Comparison of ENCODE assay signal across 1 cellular context in genomic region chr17:28346746-28347246, GRCh38.
A peak's percentile ranks its signal among the peaks of the same experiment; 100 is the strongest.
TF ChIP-seq lines count a peak whose summit lies in the region.

No MANE protein-coding gene starts in this region.

TF ChIP-seq in HepG2, 621 proteins besides CTCF, POLR2A, EP300 and RAD21 (continues in another document):
- TF ChIP-seq PBX2 (CRISPR knock-in tag; IDR thresholded peaks at IDR 0.05) (no peak), ZNF678 (CRISPR knock-in tag; IDR thresholded peaks at IDR 0.05) (no peak), ZFY (CRISPR knock-in tag; IDR thresholded peaks at IDR 0.05) (peak; percentile 41; the same call in 1 of the 2 replicates), HMG20B (CRISPR knock-in tag; conservative IDR thresholded peaks at IDR 0.05) (0 out of 2 replicates have a peak, but pooled peaks have one; percentile 39), NONO (IDR thresholded peaks at IDR 0.05) (no peak), NONO (CRISPR knock-in tag; conservative IDR thresholded peaks at IDR 0.05) (0 out of 2 replicates have a peak, but pooled peaks have one; percentile 44), ZBTB21 (CRISPR knock-in tag; IDR thresholded peaks at IDR 0.05) (no peak), FOXP4 (CRISPR knock-in tag; IDR thresholded peaks at IDR 0.05) (peak; percentile 50; the same call in 1 of the 2 replicates), ZGPAT (CRISPR knock-in tag; IDR thresholded peaks at IDR 0.05) (0 out of 2 replicates have a peak, but pooled peaks have one; percentile 31), KDM5B (CRISPR knock-in tag; IDR thresholded peaks at IDR 0.05; ENCODE audit: borderline replicate concordance) (no peak), ARID3A (IDR thresholded peaks at IDR 0.05; ENCODE audit: low read depth, low read length) (peak; percentile 69), NR2F6 (IDR thresholded peaks at IDR 0.05) (0 out of 2 replicates have a peak, but pooled peaks have one; percentile 27), NR2F6 (CRISPR knock-in tag; IDR thresholded peaks at IDR 0.05) (peak; percentile 67), PAXIP1 (CRISPR knock-in tag; conservative IDR thresholded peaks at IDR 0.05) (peak; percentile 79), RFXANK (CRISPR knock-in tag; IDR thresholded peaks at IDR 0.05) (no peak), SIX1 (CRISPR knock-in tag; IDR thresholded peaks at IDR 0.05; ENCODE audit: borderline replicate concordance) (no peak), GABPB1 (CRISPR knock-in tag; IDR thresholded peaks at IDR 0.05) (peak; percentile 28; the same call in 1 of the 2 replicates), ZNF781 (CRISPR knock-in tag; IDR thresholded peaks at IDR 0.05; ENCODE audit: borderline replicate concordance, not compliant biosample characterization) (peak; percentile 36), HMG20A (CRISPR knock-in tag; IDR thresholded peaks at IDR 0.05; ENCODE audit: borderline replicate concordance) (peak; percentile 29; the same call in 1 of the 2 replicates), RXRA (CRISPR knock-in tag; IDR thresholded peaks at IDR 0.05) (peak; percentile 41; the same call in 1 of the 2 replicates), PHF21A (CRISPR knock-in tag; IDR thresholded peaks at IDR 0.05) (peak; percentile 51; the same call in 1 of the 2 replicates), FOXJ3 (CRISPR knock-in tag; IDR thresholded peaks at IDR 0.05; ENCODE audit: borderline replicate concordance) (peak; percentile 89; the same call in 1 of the 2 replicates), MIXL1 (CRISPR knock-in tag; IDR thresholded peaks at IDR 0.05) (peak; percentile 58; the same call in 1 of the 2 replicates), ASH2L (IDR thresholded peaks at IDR 0.05; ENCODE audit: insufficient read length, low read depth, low read length) (peak; percentile 24), GABPA (IDR thresholded peaks at IDR 0.05; ENCODE audit: low read depth, low read length) (no peak), GABPA (CRISPR knock-in tag; IDR thresholded peaks at IDR 0.05; ENCODE audit: low read depth) (peak; percentile 37; the same call in 1 of the 2 replicates), ZNF614 (CRISPR knock-in tag; IDR thresholded peaks at IDR 0.05; ENCODE audit: borderline replicate concordance) (0 out of 2 replicates have a peak, but pooled peaks have one; percentile 58), SMC3 (IDR thresholded peaks at IDR 0.05; ENCODE audit: low read length) (peak; percentile 74), XRCC5 (optimal IDR thresholded peaks at IDR 0.05; ENCODE audit: low read length) (no peak), TFDP1 (CRISPR knock-in tag; IDR thresholded peaks at IDR 0.05; ENCODE audit: borderline replicate concordance) (peak; percentile 36; the same call in 1 of the 2 replicates), BATF2 (CRISPR knock-in tag; IDR thresholded peaks at IDR 0.05) (no peak), MIER2 (CRISPR knock-in tag; IDR thresholded peaks at IDR 0.05) (peak; percentile 36; the same call in 1 of the 2 replicates), NCOA2 (CRISPR knock-in tag; IDR thresholded peaks at IDR 0.05) (peak; percentile 46; the same call in 1 of the 2 replicates), NFKBIZ (CRISPR knock-in tag; IDR thresholded peaks at IDR 0.05) (no peak), ZBTB38 (CRISPR knock-in tag; IDR thresholded peaks at IDR 0.05) (peak; percentile 65; the same call in 1 of the 2 replicates), ZSCAN30 (CRISPR knock-in tag; IDR thresholded peaks at IDR 0.05) (no peak), MXI1 (IDR thresholded peaks at IDR 0.05; ENCODE audit: borderline replicate concordance, low read depth, low read length) (peak; percentile 49; the same call in 1 of the 3 replicates), ZNF264 (CRISPR knock-in tag; IDR thresholded peaks at IDR 0.05) (0 out of 2 replicates have a peak, but pooled peaks have one; percentile 37), ZNF609 (CRISPR knock-in tag; IDR thresholded peaks at IDR 0.05; ENCODE audit: borderline replicate concordance) (0 out of 2 replicates have a peak, but pooled peaks have one; percentile 4), IRF2 (CRISPR knock-in tag; IDR thresholded peaks at IDR 0.05) (0 out of 2 replicates have a peak, but pooled peaks have one; percentile 38), HOXA3 (CRISPR knock-in tag; IDR thresholded peaks at IDR 0.05) (peak; percentile 62; the same call in 1 of the 2 replicates), SKI (IDR thresholded peaks at IDR 0.05; ENCODE audit: partially characterized antibody) (peak; percentile 29), SALL1 (CRISPR knock-in tag; IDR thresholded peaks at IDR 0.05) (peak; percentile 77), CHD4 (IDR thresholded peaks at IDR 0.05; ENCODE audit: borderline replicate concordance, low read length) (no peak), NFIB (CRISPR knock-in tag; IDR thresholded peaks at IDR 0.05; ENCODE audit: borderline replicate concordance) (no peak), MED1 (CRISPR knock-in tag; IDR thresholded peaks at IDR 0.05) (peak; percentile 55), THAP11 (CRISPR knock-in tag; IDR thresholded peaks at IDR 0.05) (peak; percentile 77), STAG1 (CRISPR knock-in tag; IDR thresholded peaks at IDR 0.05) (peak; percentile 80), ELF3 (CRISPR knock-in tag; IDR thresholded peaks at IDR 0.05) (0 out of 2 replicates have a peak, but pooled peaks have one; percentile 33)
